In genomic region chr1:19644422-19644760, GRCh38 we compare ENCODE assay signal across 9 cellular contexts. TPM values are rescaled to one million over a fixed set of nuclear protein-coding genes. Genes with fewer than 3 reads are reported as not detected.
A peak's percentile ranks its signal among the peaks of the same experiment; 100 is the strongest.
DNase-seq lines count a peak whose midpoint lies in the region; ATAC-seq, FAIRE-seq and TF ChIP-seq lines count a peak whose summit lies in the region.
"Had no signal": no experiment of that assay in that cellular context is flagged by ENCODE, and none has a peak within 500 bp of the region (broad histone marks: within the 10 kb centered on the region; RNA-seq: fewer than 3 reads in every experiment).

No MANE protein-coding gene starts in this region.

- H3K36me3 ChIP-seq in SJSA1 (no peaks in the 10 kb centered on the region), small intestine (ENCODE audit: control insufficient read depth in 2 of 2, insufficient read depth in 2 of 2, low read length in 2 of 2) (no peaks in the 10 kb centered on the region)

- H3K4me1 ChIP-seq in SJSA1 (replicated peaks) (peaks cover 18% of the 10 kb centered on the region), small intestine (ENCODE audit: control insufficient read depth in 2 of 2, insufficient read depth in 1 of 2, low read depth in 1 of 2, low read length in 1 of 2) (peaks cover 0 to 7% of the 10 kb centered on the region in 2 donors)

- peak overlapping the region; percentile 98 for H3K4me3 Mint-ChIP-seq in glutamatergic neuron (ENCODE audit: unreplicated experiment)

- peaks cover 9% of the 10 kb centered on the region for H3K4me1 Mint-ChIP-seq in glutamatergic neuron (ENCODE audit: low read depth, unreplicated experiment)

- WGBS in small intestine, 3 donors, result 0 to 1% (median 1%) methylated on average over 21 to 56 of the region's 56 CpGs

- no peaks in the 10 kb centered on the region for H3K36me3 Mint-ChIP-seq in glutamatergic neuron (ENCODE audit: unreplicated experiment)

- H3K27me3 Mint-ChIP-seq in glutamatergic neuron (ENCODE audit: unreplicated experiment), result peaks cover 20% of the 10 kb centered on the region

- no peak overlapping the region for H3K27ac ChIP-seq in SJSA1
- peak overlapping the region; percentile 97 to 99 for H3K27ac ChIP-seq in small intestine (ENCODE audit: low read depth in 1 of 2, low read length in 1 of 2)

- peaks cover 14% of the 10 kb centered on the region for H3K9me3 Mint-ChIP-seq in glutamatergic neuron (ENCODE audit: unreplicated experiment)

- TF ChIP-seq CTCF in glutamatergic neuron (IDR thresholded peaks at IDR 0.05; ENCODE audit: partially characterized antibody, unreplicated experiment), result no peak

- H3K9me3 ChIP-seq in SJSA1 (replicated peaks) (no peaks in the 10 kb centered on the region), small intestine (ENCODE audit: control insufficient read depth, low read depth) (no peaks in the 10 kb centered on the region)

- no peak for ATAC-seq in HG02610 (IDR thresholded peaks at IDR 0.05; ENCODE audit: unreplicated experiment)

- peaks cover 21% of the 10 kb centered on the region for H3K27me3 ChIP-seq in SJSA1 (replicated peaks)
- no peaks in the 10 kb centered on the region for H3K27me3 ChIP-seq in small intestine (ENCODE audit: control insufficient read depth in 2 of 2, insufficient read depth in 2 of 2, low read length in 2 of 2)

- DNase-seq in GM19239 (ENCODE audit: insufficient read length, low spot score), result peak; percentile 54
- DNase-seq in SJSA1 (ENCODE audit: low read depth in 1 of 2, low spot score in 2 of 2), result no peak
- DNase-seq in glutamatergic neuron, result no peak
- no peak for DNase-seq in small intestine
- DNase-seq in HUDEP-2 (lab: John Stamatoyannopoulos, UW; ENCODE audit: unreplicated experiment in 76 of 76), result no peak
- DNase-seq in DMS153 (lab: John Stamatoyannopoulos, UW), result no peak
- no peak for DNase-seq in DMS79 (lab: John Stamatoyannopoulos, UW)

- no peak overlapping the region for H3K27ac Mint-ChIP-seq in glutamatergic neuron (ENCODE audit: unreplicated experiment)

- peak overlapping the region; percentile 46 for H3K4me3 ChIP-seq in SJSA1
- H3K4me3 ChIP-seq in small intestine (ENCODE audit: low read depth in 1 of 2, low read length in 2 of 2), result peak overlapping the region; percentile 80

- FAIRE-seq in GM19239 (lab: Jason Lieb, UNC) (no peak), small intestine (lab: Jason Lieb, UNC) (no peak)
- FAIRE-seq: HTR-8/SVneo had no signal

RNA-seq across cellular contexts. Expression of gene NBL1, which starts 0.3 kb away (rescaled TPM):
- 3.7 and 9.1 TPM in 2 replicates for total RNA-seq in SJSA1 (2014; rRNA removed; shearing (Covaris generic))
- total RNA-seq in glutamatergic neuron (ENCODE audit: unreplicated experiment), result 14.4 TPM
- 100 to 1,000 TPM; 455 to 503 (median 494) TPM for polyA plus RNA-seq in small intestine

RNA-seq across cellular contexts. Expression of gene HTR6, which starts 20.3 kb away (rescaled TPM):
- not detected in 2 replicates for total RNA-seq in SJSA1 (2014; rRNA removed; shearing (Covaris generic))
- total RNA-seq in glutamatergic neuron (ENCODE audit: unreplicated experiment), result not detected
- under 1 TPM in 1 of 3 donors, not detected in 2; 0.03 TPM for polyA plus RNA-seq in small intestine
